14 cellular contexts compared by ENCODE assay signal in genomic region chrX:88982183-88982582, GRCh38.
DNase-seq lines count a peak whose midpoint lies in the region; ATAC-seq and TF ChIP-seq lines count a peak whose summit lies in the region.
"Had no signal": no experiment of that assay in that cellular context is flagged by ENCODE, and none has a peak within 500 bp of the region (broad histone marks: within the 10 kb centered on the region; RNA-seq: fewer than 3 reads in every experiment).

No MANE protein-coding gene starts in this region.

- CTCF ChIA-PET in WTC11 (lab: Charles Lee) = interaction anchor here (0.6 kb wide), 1 partner anchor 216 kb away, joined by 3 read pairs; no protein-coding TSS in a partner anchor

- H3K36me3 ChIP-seq in H7 (replicated peaks; ENCODE audit: control insufficient read depth, insufficient read depth, low read length) (no peaks in the 10 kb centered on the region), iPS-18a (ENCODE audit: control insufficient read depth, low read depth, low read length) (no peaks in the 10 kb centered on the region), colonic mucosa (no peaks in the 10 kb centered on the region)
- H3K36me3 ChIP-seq in effector memory CD4-positive, alpha-beta T cell (ENCODE audit: control insufficient read depth, insufficient read depth, low read length) = no peaks in the 10 kb centered on the region
- H3K36me3 ChIP-seq: BE2C had no signal

- POLR2A ChIA-PET in WTC11 (lab: Charles Lee) = no interaction called here

- DNase-seq in H7 = peak; percentile 3
- DNase-seq in WTC11 (ENCODE audit: low spot score) = no peak
- DNase-seq in colonic mucosa = no peak
- no peak for DNase-seq in AG08396 (ENCODE audit: low spot score)
- no peak for DNase-seq in effector memory CD4-positive, alpha-beta T cell
- no peak for DNase-seq in stimulated activated CD8-positive, alpha-beta memory T cell treated with anti-CD3 and anti-CD28 coated beads, Interleukin-4, amount 100 ng/mL, for 48 hours
- DNase-seq: BE2C; CD8-positive, alpha-beta T cell; COR-L47; DND-41; GM23248; HCEC 1CT had no signal

- intact Hi-C loops in colonic mucosa (cut with DNase I) = no loop called here

- H3K9me3 ChIP-seq in iPS-18a (ENCODE audit: control insufficient read depth, low read depth, low read length) (no peaks in the 10 kb centered on the region), colonic mucosa (peaks cover 3% of the 10 kb centered on the region)
- no peaks in the 10 kb centered on the region for H3K9me3 ChIP-seq in effector memory CD4-positive, alpha-beta T cell (ENCODE audit: control insufficient read depth, low read length)
- H3K9me3 ChIP-seq: BE2C had no signal

- TF ChIP-seq CTCF in WTC11 (IDR thresholded peaks at IDR 0.05) = no peak
- no peak for TF ChIP-seq CTCF in colonic mucosa (IDR thresholded peaks at IDR 0.05)

- H3K4me1 ChIP-seq in iPS-18a (ENCODE audit: control insufficient read depth, low read depth, low read length) (peaks cover 36% of the 10 kb centered on the region), colonic mucosa (no peaks in the 10 kb centered on the region)
- H3K4me1 ChIP-seq in effector memory CD4-positive, alpha-beta T cell (ENCODE audit: control insufficient read depth, insufficient read depth, low read length, poor library complexity, severe bottlenecking) = no peaks in the 10 kb centered on the region
- H3K4me1 ChIP-seq: BE2C had no signal

- peaks cover 44% of the 10 kb centered on the region for H3K4me1 Mint-ChIP-seq in WTC11

- no peak overlapping the region for H3K4me3 Mint-ChIP-seq in WTC11
- H3K4me3 Mint-ChIP-seq: CD8-positive, alpha-beta T cell had no signal

- H3K27ac ChIP-seq in iPS-18a (ENCODE audit: low read length) (peak overlapping the region; percentile 89), colonic mucosa (no peak overlapping the region)
- no peak overlapping the region for H3K27ac ChIP-seq in effector memory CD4-positive, alpha-beta T cell (ENCODE audit: insufficient read depth, low read length, poor library complexity, severe bottlenecking)
- H3K27ac ChIP-seq: C4-2B, GM23248 had no signal

- H3K27me3 ChIP-seq in H7 (ENCODE audit: control insufficient read depth, insufficient read depth, low read length) (no peaks in the 10 kb centered on the region), iPS-18a (ENCODE audit: control insufficient read depth, insufficient read depth, low read length) (no peaks in the 10 kb centered on the region), colonic mucosa (no peaks in the 10 kb centered on the region)
- no peaks in the 10 kb centered on the region for H3K27me3 ChIP-seq in effector memory CD4-positive, alpha-beta T cell (replicated peaks; ENCODE audit: control insufficient read depth, insufficient read depth, low read length, poor library complexity, severe bottlenecking)
- H3K27me3 ChIP-seq: BE2C had no signal

- ATAC-seq in WTC11 = no peak; the same call in 1 of the 2 replicates
- ATAC-seq: CD8-positive, alpha-beta T cell had no signal

- H3K27me3 Mint-ChIP-seq in WTC11 (ENCODE audit: low read depth) = no peaks in the 10 kb centered on the region

- H3K4me3 ChIP-seq in H7 (ENCODE audit: insufficient read depth, low read depth, low read length) (no peak overlapping the region), iPS-18a (ENCODE audit: low read length) (no peak overlapping the region), colonic mucosa (no peak overlapping the region)
- no peak overlapping the region for H3K4me3 ChIP-seq in effector memory CD4-positive, alpha-beta T cell (ENCODE audit: insufficient read depth, low read depth, low read length, poor library complexity, severe bottlenecking)
- H3K4me3 ChIP-seq: GM23248 had no signal

- no peaks in the 10 kb centered on the region for H3K36me3 Mint-ChIP-seq in WTC11
- H3K36me3 Mint-ChIP-seq: CD8-positive, alpha-beta T cell had no signal

- no peaks in the 10 kb centered on the region for H3K9me3 Mint-ChIP-seq in WTC11
- H3K9me3 Mint-ChIP-seq: CD8-positive, alpha-beta T cell had no signal

- H3K27ac Mint-ChIP-seq in WTC11 = peak overlapping the region; percentile 97
- H3K27ac Mint-ChIP-seq: CD8-positive, alpha-beta T cell had no signal

- peak overlapping the region; percentile 63 for H3K9ac ChIP-seq in iPS-18a (ENCODE audit: low read length)
- H3K9ac ChIP-seq in colonic mucosa (ENCODE audit: low read depth in 2 of 2, low read length in 2 of 2) = no peak overlapping the region
- H3K9ac ChIP-seq: GM23248 had no signal

TF ChIP-seq in WTC11, 78 proteins besides CTCF, POLR2A, EP300 and RAD21:
- TF ChIP-seq CDX4 (CRISPR knock-in tag; IDR thresholded peaks at IDR 0.05; ENCODE audit: borderline replicate concordance) (no peak), ATF2 (CRISPR knock-in tag; IDR thresholded peaks at IDR 0.05; ENCODE audit: borderline replicate concordance, low read depth) (no peak), MXD4 (CRISPR knock-in tag; IDR thresholded peaks at IDR 0.05; ENCODE audit: borderline replicate concordance) (no peak), ZNF425 (CRISPR knock-in tag; conservative IDR thresholded peaks at IDR 0.05) (no peak)
